In genomic region chr1:161187311-161187710, GRCh38 we compare ENCODE assay signal across 13 cellular contexts. TPM values are rescaled to one million over a fixed set of nuclear protein-coding genes. Genes with fewer than 3 reads are reported as not detected.
A peak's percentile ranks its signal among the peaks of the same experiment; 100 is the strongest.
DNase-seq lines count a peak whose midpoint lies in the region; ATAC-seq and TF ChIP-seq lines count a peak whose summit lies in the region.
"Had no signal": no experiment of that assay in that cellular context is flagged by ENCODE, and none has a peak within 500 bp of the region (broad histone marks: within the 10 kb centered on the region; RNA-seq: fewer than 3 reads in every experiment).

No MANE protein-coding gene starts in this region.

- CTCF ChIA-PET in activated CD4-positive, alpha-beta memory T cell treated with anti-CD3 and anti-CD28 coated beads for 36 hours (lab: Charles Lee) = interaction anchor here (1.8 to 3.6 kb wide), 2 partner anchors 38 to 195 kb away, joined by 7 to 17 read pairs; partner anchors contain the start of gene TOMM40L

- peaks cover 63% of the 10 kb centered on the region for H3K4me1 ChIP-seq in effector memory CD4-positive, alpha-beta T cell (ENCODE audit: control insufficient read depth, insufficient read depth, low read length, poor library complexity, severe bottlenecking)
- H3K4me1 ChIP-seq: neural progenitor cell had no signal

- DNase-seq in activated CD4-positive, alpha-beta T cell treated with anti-CD3 and anti-CD28 coated beads, Interleukin-2, amount 10 ng/mL, durations not matched to agents 24 days and 14 days = no peak
- no peak for DNase-seq in activated CD4-positive, alpha-beta T cell treated with anti-CD3 and anti-CD28 coated beads, Interleukin-2, amount 50 U/mL, for 48 hours
- DNase-seq in activated CD4-positive, alpha-beta memory T cell treated with anti-CD3 and anti-CD28 coated beads for 36 hours = no peak
- no peak for DNase-seq in effector memory CD4-positive, alpha-beta T cell
- no peak for DNase-seq in osteocyte (ENCODE audit: extremely low spot score, unreplicated experiment)
- DNase-seq: MV-4-11, NCI-H2171, SK-N-SH had no signal

- no peaks in the 10 kb centered on the region for H3K36me3 Mint-ChIP-seq in activated CD4-positive, alpha-beta T cell treated with anti-CD3 and anti-CD28 coated beads, Interleukin-2, amount 10 ng/mL, durations not matched to agents 24 days and 14 days (ENCODE audit: low read depth)
- no peaks in the 10 kb centered on the region for H3K36me3 Mint-ChIP-seq in activated CD4-positive, alpha-beta memory T cell treated with anti-CD3 and anti-CD28 coated beads for 36 hours
- no peaks in the 10 kb centered on the region for H3K36me3 Mint-ChIP-seq in stimulated activated memory B cell treated with anti-CD40 and anti-IgM and Interleukin-4, amounts not matched to agents 10 μg/mL and 1 μg/mL and 100 μg/mL, for 72 hours
- no peaks in the 10 kb centered on the region for H3K36me3 Mint-ChIP-seq in osteocyte (ENCODE audit: unreplicated experiment)
- H3K36me3 Mint-ChIP-seq: neural progenitor cell had no signal

- H3K27ac Mint-ChIP-seq in activated CD4-positive, alpha-beta T cell treated with anti-CD3 and anti-CD28 coated beads, Interleukin-2, amount 10 ng/mL, durations not matched to agents 24 days and 14 days = peak overlapping the region; percentile 96
- peak overlapping the region; percentile 95 for H3K27ac Mint-ChIP-seq in activated CD4-positive, alpha-beta memory T cell treated with anti-CD3 and anti-CD28 coated beads for 36 hours
- H3K27ac Mint-ChIP-seq in stimulated activated memory B cell treated with anti-CD40 and anti-IgM and Interleukin-4, amounts not matched to agents 10 μg/mL and 1 μg/mL and 100 μg/mL, for 72 hours = peak overlapping the region; percentile 86
- H3K27ac Mint-ChIP-seq in osteocyte (ENCODE audit: unreplicated experiment) = no peak overlapping the region
- H3K27ac Mint-ChIP-seq: neural progenitor cell had no signal

- H3K36me3 ChIP-seq in effector memory CD4-positive, alpha-beta T cell (ENCODE audit: control insufficient read depth, insufficient read depth, low read length) = no peaks in the 10 kb centered on the region
- H3K36me3 ChIP-seq: neural progenitor cell had no signal

- no peaks in the 10 kb centered on the region for H3K27me3 Mint-ChIP-seq in activated CD4-positive, alpha-beta T cell treated with anti-CD3 and anti-CD28 coated beads, Interleukin-2, amount 10 ng/mL, durations not matched to agents 24 days and 14 days
- H3K27me3 Mint-ChIP-seq in activated CD4-positive, alpha-beta memory T cell treated with anti-CD3 and anti-CD28 coated beads for 36 hours = no peaks in the 10 kb centered on the region
- no peaks in the 10 kb centered on the region for H3K27me3 Mint-ChIP-seq in stimulated activated memory B cell treated with anti-CD40 and anti-IgM and Interleukin-4, amounts not matched to agents 10 μg/mL and 1 μg/mL and 100 μg/mL, for 72 hours
- H3K27me3 Mint-ChIP-seq in osteocyte (ENCODE audit: unreplicated experiment) = no peaks in the 10 kb centered on the region

- intact Hi-C loops in activated CD4-positive, alpha-beta T cell treated with anti-CD3 and anti-CD28 coated beads, Interleukin-2, amount 10 ng/mL, durations not matched to agents 24 days and 14 days (cut with micrococcal nuclease) = no loop called here
- intact Hi-C loops in activated CD4-positive, alpha-beta memory T cell treated with anti-CD3 and anti-CD28 coated beads for 36 hours (cut with micrococcal nuclease) = no loop called here

- H3K27me3 ChIP-seq in effector memory CD4-positive, alpha-beta T cell (replicated peaks; ENCODE audit: control insufficient read depth, insufficient read depth, low read length, poor library complexity, severe bottlenecking) = no peaks in the 10 kb centered on the region
- H3K27me3 ChIP-seq: neural progenitor cell had no signal

- H3K27ac ChIP-seq in effector memory CD4-positive, alpha-beta T cell (ENCODE audit: insufficient read depth, low read length, poor library complexity, severe bottlenecking) = peak overlapping the region; percentile 50
- H3K27ac ChIP-seq: neural progenitor cell had no signal

- POLR2A ChIA-PET in activated CD4-positive, alpha-beta memory T cell treated with anti-CD3 and anti-CD28 coated beads for 36 hours (lab: Charles Lee) = no interaction called here

- H3K9me3 ChIP-seq in effector memory CD4-positive, alpha-beta T cell (ENCODE audit: control insufficient read depth, low read length) = no peaks in the 10 kb centered on the region
- H3K9me3 ChIP-seq: SK-N-SH had no signal

- no peaks in the 10 kb centered on the region for H3K9me3 Mint-ChIP-seq in activated CD4-positive, alpha-beta T cell treated with anti-CD3 and anti-CD28 coated beads, Interleukin-2, amount 10 ng/mL, durations not matched to agents 24 days and 14 days
- no peaks in the 10 kb centered on the region for H3K9me3 Mint-ChIP-seq in activated CD4-positive, alpha-beta memory T cell treated with anti-CD3 and anti-CD28 coated beads for 36 hours
- no peaks in the 10 kb centered on the region for H3K9me3 Mint-ChIP-seq in stimulated activated memory B cell treated with anti-CD40 and anti-IgM and Interleukin-4, amounts not matched to agents 10 μg/mL and 1 μg/mL and 100 μg/mL, for 72 hours
- no peaks in the 10 kb centered on the region for H3K9me3 Mint-ChIP-seq in osteocyte (ENCODE audit: unreplicated experiment)
- H3K9me3 Mint-ChIP-seq: neural progenitor cell had no signal

- peaks cover 54% of the 10 kb centered on the region for H3K4me1 Mint-ChIP-seq in activated CD4-positive, alpha-beta T cell treated with anti-CD3 and anti-CD28 coated beads, Interleukin-2, amount 10 ng/mL, durations not matched to agents 24 days and 14 days
- H3K4me1 Mint-ChIP-seq in activated CD4-positive, alpha-beta memory T cell treated with anti-CD3 and anti-CD28 coated beads for 36 hours (ENCODE audit: low read depth) = peaks cover 67% of the 10 kb centered on the region
- peaks cover 76% of the 10 kb centered on the region for H3K4me1 Mint-ChIP-seq in stimulated activated memory B cell treated with anti-CD40 and anti-IgM and Interleukin-4, amounts not matched to agents 10 μg/mL and 1 μg/mL and 100 μg/mL, for 72 hours
- peaks cover 14% of the 10 kb centered on the region for H3K4me1 Mint-ChIP-seq in osteocyte (ENCODE audit: unreplicated experiment)

- H3K4me3 ChIP-seq in effector memory CD4-positive, alpha-beta T cell (ENCODE audit: insufficient read depth, low read depth, low read length, poor library complexity, severe bottlenecking) = no peak overlapping the region
- H3K4me3 ChIP-seq: neural progenitor cell had no signal

- TF ChIP-seq CTCF in osteocyte (IDR thresholded peaks at IDR 0.05) = no peak

- no peak for ATAC-seq in stimulated activated memory B cell treated with anti-CD40 and anti-IgM and Interleukin-4, amounts not matched to agents 10 μg/mL and 1 μg/mL and 100 μg/mL, for 72 hours
- no peak for ATAC-seq in HG02981 (IDR thresholded peaks at IDR 0.05; ENCODE audit: unreplicated experiment)
- no peak for ATAC-seq in GM18519 (IDR thresholded peaks at IDR 0.05; ENCODE audit: low FRiP score, unreplicated experiment)
- ATAC-seq: HCT116 had no signal

- no peak overlapping the region for H3K4me3 Mint-ChIP-seq in activated CD4-positive, alpha-beta T cell treated with anti-CD3 and anti-CD28 coated beads, Interleukin-2, amount 10 ng/mL, durations not matched to agents 24 days and 14 days
- no peak overlapping the region for H3K4me3 Mint-ChIP-seq in activated CD4-positive, alpha-beta memory T cell treated with anti-CD3 and anti-CD28 coated beads for 36 hours
- H3K4me3 Mint-ChIP-seq in stimulated activated memory B cell treated with anti-CD40 and anti-IgM and Interleukin-4, amounts not matched to agents 10 μg/mL and 1 μg/mL and 100 μg/mL, for 72 hours = no peak overlapping the region
- no peak overlapping the region for H3K4me3 Mint-ChIP-seq in osteocyte (ENCODE audit: unreplicated experiment)
- H3K4me3 Mint-ChIP-seq: neural progenitor cell had no signal

RNA-seq across cellular contexts. Expression of gene B4GALT3, which starts 10.0 kb away (rescaled TPM):
- 65.1 and 69.9 TPM in 2 replicates for total RNA-seq in activated CD4-positive, alpha-beta T cell treated with anti-CD3 and anti-CD28 coated beads, Interleukin-2, amount 10 ng/mL, durations not matched to agents 24 days and 14 days
- 10 to 100 TPM; 46.3 to 50.9 TPM for total RNA-seq in activated CD4-positive, alpha-beta memory T cell treated with anti-CD3 and anti-CD28 coated beads for 36 hours
- 21.7 and 24.3 TPM in 2 replicates for total RNA-seq in osteocyte

RNA-seq across cellular contexts. Expression of gene ADAMTS4, which starts 11.5 kb away (rescaled TPM):
- 0.33 and 0.66 TPM in 2 replicates for total RNA-seq in activated CD4-positive, alpha-beta T cell treated with anti-CD3 and anti-CD28 coated beads, Interleukin-2, amount 10 ng/mL, durations not matched to agents 24 days and 14 days
- total RNA-seq in activated CD4-positive, alpha-beta memory T cell treated with anti-CD3 and anti-CD28 coated beads for 36 hours = 1 to 10 TPM; 2.3 to 3.0 TPM
- total RNA-seq in osteocyte = 1.2 TPM in 2 replicates

RNA-seq across cellular contexts. Expression of gene NDUFS2, which starts 14.9 kb away (rescaled TPM):
- 88.4 and 89.6 TPM in 2 replicates for total RNA-seq in activated CD4-positive, alpha-beta T cell treated with anti-CD3 and anti-CD28 coated beads, Interleukin-2, amount 10 ng/mL, durations not matched to agents 24 days and 14 days
- total RNA-seq in activated CD4-positive, alpha-beta memory T cell treated with anti-CD3 and anti-CD28 coated beads for 36 hours = 100 to 1,000 TPM in 1 of 2 experiments, 10 to 100 TPM in 1; 98.3 to 103 TPM
- total RNA-seq in osteocyte = 82.0 and 82.5 TPM in 2 replicates

RNA-seq across cellular contexts. Expression of gene PPOX, which starts 21.1 kb away (rescaled TPM):
- total RNA-seq in activated CD4-positive, alpha-beta T cell treated with anti-CD3 and anti-CD28 coated beads, Interleukin-2, amount 10 ng/mL, durations not matched to agents 24 days and 14 days = 28.6 and 31.1 TPM in 2 replicates
- total RNA-seq in activated CD4-positive, alpha-beta memory T cell treated with anti-CD3 and anti-CD28 coated beads for 36 hours = 10 to 100 TPM; 27.0 to 30.7 TPM
- total RNA-seq in osteocyte = 37.1 and 37.9 TPM in 2 replicates

RNA-seq across cellular contexts. Expression of gene FCER1G, which starts 27.8 kb away (rescaled TPM):
- total RNA-seq in activated CD4-positive, alpha-beta T cell treated with anti-CD3 and anti-CD28 coated beads, Interleukin-2, amount 10 ng/mL, durations not matched to agents 24 days and 14 days = 0.63 TPM in 1 of 2 replicates, not detected in the other
- total RNA-seq in activated CD4-positive, alpha-beta memory T cell treated with anti-CD3 and anti-CD28 coated beads for 36 hours = 1 to 10 TPM in 1 of 2 experiments, under 1 TPM in 1; 0.99 to 2.0 TPM
- total RNA-seq in osteocyte = not detected in 2 replicates
